Comparison of ENCODE assay signal across 3 cellular contexts in the genomic region with DNA sequence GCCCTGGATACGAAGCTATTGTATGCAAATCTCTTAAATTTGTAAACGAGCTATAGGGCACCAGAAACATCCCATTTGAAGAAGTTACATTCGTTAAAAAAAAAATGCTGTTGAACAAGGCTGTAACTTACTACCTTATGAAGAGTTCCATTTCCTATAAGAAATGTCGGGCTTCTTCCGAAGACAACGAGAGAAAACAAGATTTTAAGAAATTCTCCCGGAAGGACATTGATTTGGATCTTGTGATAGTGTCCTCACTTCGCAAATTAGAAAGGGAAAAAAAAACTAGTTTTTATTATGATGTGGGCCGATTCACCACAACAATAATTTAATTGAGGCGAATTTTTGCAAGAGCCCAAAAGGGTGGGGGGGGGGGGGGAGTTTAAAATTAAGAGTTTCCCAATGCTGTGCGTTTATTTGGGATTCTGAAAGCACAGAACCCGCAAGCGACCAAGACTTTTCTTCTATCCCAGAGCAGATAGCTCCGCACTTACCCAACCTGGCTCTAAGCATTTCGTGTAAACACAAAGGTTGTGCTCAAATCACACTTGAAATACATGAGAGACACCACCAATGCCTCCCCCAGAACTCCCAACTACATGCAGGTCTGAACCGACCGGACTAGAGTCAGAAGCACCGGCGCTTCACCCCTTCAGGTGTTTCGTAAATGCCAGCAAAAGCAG.
TF ChIP-seq lines count a peak whose summit lies in the region.

No MANE protein-coding gene starts in this region.

TF ChIP-seq in SK-N-SH, 30 proteins besides CTCF, POLR2A, EP300 and RAD21:
- no peak for TF ChIP-seq FOSL2 (IDR thresholded peaks at IDR 0.05; ENCODE audit: borderline replicate concordance, low read depth)
- TF ChIP-seq, protein P1, sequence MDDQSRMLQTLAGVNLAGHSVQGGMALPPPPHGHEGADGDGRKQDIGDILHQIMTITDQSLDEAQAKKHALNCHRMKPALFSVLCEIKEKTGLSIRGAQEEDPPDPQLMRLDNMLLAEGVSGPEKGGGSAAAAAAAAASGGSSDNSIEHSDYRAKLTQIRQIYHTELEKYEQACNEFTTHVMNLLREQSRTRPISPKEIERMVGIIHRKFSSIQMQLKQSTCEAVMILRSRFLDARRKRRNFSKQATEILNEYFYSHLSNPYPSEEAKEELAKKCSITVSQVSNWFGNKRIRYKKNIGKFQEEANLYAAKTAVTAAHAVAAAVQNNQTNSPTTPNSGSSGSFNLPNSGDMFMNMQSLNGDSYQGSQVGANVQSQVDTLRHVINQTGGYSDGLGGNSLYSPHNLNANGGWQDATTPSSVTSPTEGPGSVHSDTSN (IDR thresholded peaks at IDR 0.05): no peak

TF ChIP-seq in SK-N-SH treated with all-trans-retinoic acid at 6 μM for 48 hours, 23 proteins besides CTCF, POLR2A, EP300 and RAD21:
- no peak for TF ChIP-seq ZNF565 (CRISPR knock-in tag; conservative IDR thresholded peaks at IDR 0.05; ENCODE audit: low read depth)
- no peak for TF ChIP-seq TCF4 (CRISPR knock-in tag; IDR thresholded peaks at IDR 0.05; ENCODE audit: borderline replicate concordance)
- no peak for TF ChIP-seq RARB (CRISPR knock-in tag; IDR thresholded peaks at IDR 0.05)
- TF ChIP-seq, protein P2, sequence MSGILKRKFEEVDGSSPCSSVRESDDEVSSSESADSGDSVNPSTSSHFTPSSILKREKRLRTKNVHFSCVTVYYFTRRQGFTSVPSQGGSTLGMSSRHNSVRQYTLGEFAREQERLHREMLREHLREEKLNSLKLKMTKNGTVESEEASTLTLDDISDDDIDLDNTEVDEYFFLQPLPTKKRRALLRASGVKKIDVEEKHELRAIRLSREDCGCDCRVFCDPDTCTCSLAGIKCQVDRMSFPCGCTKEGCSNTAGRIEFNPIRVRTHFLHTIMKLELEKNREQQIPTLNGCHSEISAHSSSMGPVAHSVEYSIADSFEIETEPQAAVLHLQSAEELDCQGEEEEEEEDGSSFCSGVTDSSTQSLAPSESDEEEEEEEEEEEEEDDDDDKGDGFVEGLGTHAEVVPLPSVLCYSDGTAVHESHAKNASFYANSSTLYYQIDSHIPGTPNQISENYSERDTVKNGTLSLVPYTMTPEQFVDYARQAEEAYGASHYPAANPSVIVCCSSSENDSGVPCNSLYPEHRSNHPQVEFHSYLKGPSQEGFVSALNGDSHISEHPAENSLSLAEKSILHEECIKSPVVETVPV (CRISPR knock-in tag; IDR thresholded peaks at IDR 0.05): no peak
- no peak for TF ChIP-seq ZFP30 (CRISPR knock-in tag; IDR thresholded peaks at IDR 0.05)
- no peak for TF ChIP-seq TOX (CRISPR knock-in tag; IDR thresholded peaks at IDR 0.05; ENCODE audit: borderline replicate concordance)
- TF ChIP-seq, protein P3, sequence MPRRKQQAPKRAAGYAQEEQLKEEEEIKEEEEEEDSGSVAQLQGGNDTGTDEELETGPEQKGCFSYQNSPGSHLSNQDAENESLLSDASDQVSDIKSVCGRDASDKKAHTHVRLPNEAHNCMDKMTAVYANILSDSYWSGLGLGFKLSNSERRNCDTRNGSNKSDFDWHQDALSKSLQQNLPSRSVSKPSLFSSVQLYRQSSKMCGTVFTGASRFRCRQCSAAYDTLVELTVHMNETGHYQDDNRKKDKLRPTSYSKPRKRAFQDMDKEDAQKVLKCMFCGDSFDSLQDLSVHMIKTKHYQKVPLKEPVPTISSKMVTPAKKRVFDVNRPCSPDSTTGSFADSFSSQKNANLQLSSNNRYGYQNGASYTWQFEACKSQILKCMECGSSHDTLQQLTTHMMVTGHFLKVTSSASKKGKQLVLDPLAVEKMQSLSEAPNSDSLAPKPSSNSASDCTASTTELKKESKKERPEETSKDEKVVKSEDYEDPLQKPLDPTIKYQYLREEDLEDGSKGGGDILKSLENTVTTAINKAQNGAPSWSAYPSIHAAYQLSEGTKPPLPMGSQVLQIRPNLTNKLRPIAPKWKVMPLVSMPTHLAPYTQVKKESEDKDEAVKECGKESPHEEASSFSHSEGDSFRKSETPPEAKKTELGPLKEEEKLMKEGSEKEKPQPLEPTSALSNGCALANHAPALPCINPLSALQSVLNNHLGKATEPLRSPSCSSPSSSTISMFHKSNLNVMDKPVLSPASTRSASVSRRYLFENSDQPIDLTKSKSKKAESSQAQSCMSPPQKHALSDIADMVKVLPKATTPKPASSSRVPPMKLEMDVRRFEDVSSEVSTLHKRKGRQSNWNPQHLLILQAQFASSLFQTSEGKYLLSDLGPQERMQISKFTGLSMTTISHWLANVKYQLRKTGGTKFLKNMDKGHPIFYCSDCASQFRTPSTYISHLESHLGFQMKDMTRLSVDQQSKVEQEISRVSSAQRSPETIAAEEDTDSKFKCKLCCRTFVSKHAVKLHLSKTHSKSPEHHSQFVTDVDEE (CRISPR knock-in tag; IDR thresholded peaks at IDR 0.05): no peak

TF ChIP-seq in GM12878, 131 proteins besides CTCF, POLR2A, EP300 and RAD21:
- peak; percentile 39; the same call in 1 of the 2 replicates for TF ChIP-seq BMI1 (IDR thresholded peaks at IDR 0.05; ENCODE audit: borderline replicate concordance)
- TF ChIP-seq, protein P4, sequence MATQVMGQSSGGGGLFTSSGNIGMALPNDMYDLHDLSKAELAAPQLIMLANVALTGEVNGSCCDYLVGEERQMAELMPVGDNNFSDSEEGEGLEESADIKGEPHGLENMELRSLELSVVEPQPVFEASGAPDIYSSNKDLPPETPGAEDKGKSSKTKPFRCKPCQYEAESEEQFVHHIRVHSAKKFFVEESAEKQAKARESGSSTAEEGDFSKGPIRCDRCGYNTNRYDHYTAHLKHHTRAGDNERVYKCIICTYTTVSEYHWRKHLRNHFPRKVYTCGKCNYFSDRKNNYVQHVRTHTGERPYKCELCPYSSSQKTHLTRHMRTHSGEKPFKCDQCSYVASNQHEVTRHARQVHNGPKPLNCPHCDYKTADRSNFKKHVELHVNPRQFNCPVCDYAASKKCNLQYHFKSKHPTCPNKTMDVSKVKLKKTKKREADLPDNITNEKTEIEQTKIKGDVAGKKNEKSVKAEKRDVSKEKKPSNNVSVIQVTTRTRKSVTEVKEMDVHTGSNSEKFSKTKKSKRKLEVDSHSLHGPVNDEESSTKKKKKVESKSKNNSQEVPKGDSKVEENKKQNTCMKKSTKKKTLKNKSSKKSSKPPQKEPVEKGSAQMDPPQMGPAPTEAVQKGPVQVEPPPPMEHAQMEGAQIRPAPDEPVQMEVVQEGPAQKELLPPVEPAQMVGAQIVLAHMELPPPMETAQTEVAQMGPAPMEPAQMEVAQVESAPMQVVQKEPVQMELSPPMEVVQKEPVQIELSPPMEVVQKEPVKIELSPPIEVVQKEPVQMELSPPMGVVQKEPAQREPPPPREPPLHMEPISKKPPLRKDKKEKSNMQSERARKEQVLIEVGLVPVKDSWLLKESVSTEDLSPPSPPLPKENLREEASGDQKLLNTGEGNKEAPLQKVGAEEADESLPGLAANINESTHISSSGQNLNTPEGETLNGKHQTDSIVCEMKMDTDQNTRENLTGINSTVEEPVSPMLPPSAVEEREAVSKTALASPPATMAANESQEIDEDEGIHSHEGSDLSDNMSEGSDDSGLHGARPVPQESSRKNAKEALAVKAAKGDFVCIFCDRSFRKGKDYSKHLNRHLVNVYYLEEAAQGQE (IDR thresholded peaks at IDR 0.05; ENCODE audit: low read depth, low read length): no peak
